14 cellular contexts compared by ENCODE assay signal in the genomic region with DNA sequence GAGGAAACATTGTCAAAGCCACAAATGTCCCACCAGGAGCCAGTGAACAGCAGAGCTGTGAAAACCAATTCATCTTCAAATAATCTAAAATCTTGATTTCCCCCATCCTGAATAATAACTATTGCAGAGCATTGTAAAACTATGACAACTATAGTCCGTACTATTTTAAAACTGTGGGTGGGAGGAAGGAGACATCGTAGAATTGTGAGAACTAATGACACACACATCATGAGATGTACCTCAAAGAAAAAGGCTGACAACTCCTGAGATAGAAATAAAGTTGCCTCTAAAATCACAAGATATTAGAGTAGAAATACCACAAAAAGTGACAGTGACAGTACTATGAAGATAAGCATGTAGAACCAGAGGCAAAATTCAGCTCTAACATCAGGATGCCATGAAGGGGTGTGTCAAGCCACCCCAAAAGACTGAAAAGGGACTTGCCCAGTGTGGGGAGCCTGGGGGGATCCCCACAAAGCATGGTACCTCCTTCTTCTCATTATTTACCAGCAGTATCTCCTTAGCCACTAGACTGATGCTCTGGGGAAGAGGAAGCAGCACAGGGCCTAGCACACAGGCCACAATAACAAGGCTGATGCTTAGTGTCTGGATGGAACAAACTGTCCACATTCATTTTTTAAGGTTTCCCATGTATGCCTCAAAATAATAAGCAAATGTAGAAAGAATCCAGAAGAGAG. TPM values are rescaled to one million over a fixed set of nuclear protein-coding genes. Genes with fewer than 3 reads are reported as not detected.
DNase-seq lines count a peak whose midpoint lies in the region; ATAC-seq and TF ChIP-seq lines count a peak whose summit lies in the region.
"Had no signal": no experiment of that assay in that cellular context is flagged by ENCODE, and none has a peak within 500 bp of the region (broad histone marks: within the 10 kb centered on the region; RNA-seq: fewer than 3 reads in every experiment).

No MANE protein-coding gene starts in this region.

- POLR2A ChIA-PET in T-cell (lab: Charles Lee): interaction anchor here in 1 of 2 donors (0.6 kb wide), 1 partner anchor 13 kb away, joined by 8 read pairs; no protein-coding TSS in a partner anchor

- H3K27ac ChIP-seq in left lung: no peak overlapping the region
- H3K27ac ChIP-seq: epithelial cell of prostate had no signal

- peaks cover 22% of the 10 kb centered on the region for H3K4me1 Mint-ChIP-seq in activated T-cell treated with anti-CD3 and anti-CD28 coated beads, Interleukin-2, amount 50 U/mL, for 72 hours (ENCODE audit: low read depth)
- H3K4me1 Mint-ChIP-seq in T-cell: peaks cover 46 to 54% (median 50%) of the 10 kb centered on the region in 3 donors

- H3K4me3 ChIP-seq in left lung: no peak overlapping the region

- no peaks in the 10 kb centered on the region for H3K9me3 ChIP-seq in left lung

- H3K36me3 Mint-ChIP-seq in activated T-cell treated with anti-CD3 and anti-CD28 coated beads, Interleukin-2, amount 50 U/mL, for 72 hours (ENCODE audit: insufficient read depth in 2 of 2): peaks cover 0 to 1% of the 10 kb centered on the region in 2 donors
- H3K36me3 Mint-ChIP-seq in T-cell: peaks cover 3% of the 10 kb centered on the region

- peak overlapping the region; percentile 91 for H3K27ac Mint-ChIP-seq in activated T-cell treated with anti-CD3 and anti-CD28 coated beads, Interleukin-2, amount 50 U/mL, for 72 hours
- no peak overlapping the region for H3K27ac Mint-ChIP-seq in T-cell

- peaks cover 0 to 19% of the 10 kb centered on the region in 2 donors for H3K4me1 ChIP-seq in left lung

- no peaks in the 10 kb centered on the region for H3K27me3 Mint-ChIP-seq in activated T-cell treated with anti-CD3 and anti-CD28 coated beads, Interleukin-2, amount 50 U/mL, for 72 hours (ENCODE audit: low read depth)
- no peaks in the 10 kb centered on the region for H3K27me3 Mint-ChIP-seq in T-cell

- peak; percentile 38 to 42 for DNase-seq in activated T-cell treated with anti-CD3 and anti-CD28 coated beads, Interleukin-2, amount 50 U/mL, for 72 hours
- DNase-seq in activated T-cell treated with anti-CD3 and anti-CD28 coated beads, Interleukin-2, amount 50 U/mL, for 1 hour: no peak
- DNase-seq in T-cell: peak in 23 of 34 experiments; percentile 1 to 52 (median 23)
- no peak for DNase-seq in stimulated activated naive CD8-positive, alpha-beta T cell treated with anti-CD3 and anti-CD28 coated beads, Interleukin-15, Interleukin-2, amounts not matched to agents 100 U/mL and 50 U/mL, for 24 hours
- no peak for DNase-seq in left lung
- DNase-seq in NCI-H1048 (lab: John Stamatoyannopoulos, UW): no peak
- DNase-seq in SHP77 treated with DMSO at 0.1 percent for 48 hours (lab: John Stamatoyannopoulos, UW): no peak
- DNase-seq: activated gamma-delta T cell, NCI-H524 treated with DMSO at 0.1 percent for 48 hours had no signal

- intact Hi-C loops in left lung (cut with DNase I): no loop called here

- no peaks in the 10 kb centered on the region for H3K9me3 Mint-ChIP-seq in activated T-cell treated with anti-CD3 and anti-CD28 coated beads, Interleukin-2, amount 50 U/mL, for 72 hours
- no peaks in the 10 kb centered on the region for H3K9me3 Mint-ChIP-seq in T-cell

- H3K4me3 Mint-ChIP-seq in activated T-cell treated with anti-CD3 and anti-CD28 coated beads, Interleukin-2, amount 50 U/mL, for 72 hours: peak overlapping the region; percentile 56 to 57
- H3K4me3 Mint-ChIP-seq in T-cell: no peak overlapping the region

- CTCF ChIA-PET in T-cell (lab: Charles Lee): no interaction called here

- TF ChIP-seq CTCF in left lung (IDR thresholded peaks at IDR 0.05): no peak

- no peaks in the 10 kb centered on the region for H3K36me3 ChIP-seq in left lung

- ATAC-seq in activated T-cell treated with anti-CD3 and anti-CD28 coated beads, Interleukin-2, amount 50 U/mL, for 72 hours (replicated peaks in 1 of 2): peak; percentile 96 to 99
- ATAC-seq in HG02571 (IDR thresholded peaks at IDR 0.05; ENCODE audit: unreplicated experiment) (peak; percentile 85), T-cell (replicated peaks in 1 of 4) (peak in 1 of 4 experiments; percentile 100), left lung (no peak)
- ATAC-seq in stimulated activated naive CD8-positive, alpha-beta T cell treated with anti-CD3 and anti-CD28 coated beads, Interleukin-15, Interleukin-2, amounts not matched to agents 100 U/mL and 50 U/mL, for 24 hours: peak; percentile 92
- ATAC-seq: SK-N-SH treated with all-trans-retinoic acid at 6 μM for 48 hours had no signal

- no peaks in the 10 kb centered on the region for H3K27me3 ChIP-seq in left lung

RNA-seq across cellular contexts. Expression of a gene that starts 13.4 kb away (rescaled TPM):
- 10 to 100 TPM in 1 of 2 donors, 1 to 10 TPM in 1; 9.0 to 14.2 TPM for total RNA-seq in activated T-cell treated with anti-CD3 and anti-CD28 coated beads, Interleukin-2, amount 50 U/mL, for 72 hours
- total RNA-seq in T-cell (10 to 100 TPM; 10.4 to 14.6 (median 12.2) TPM), left lung (10 to 100 TPM in 1 of 2 donors, 1 to 10 TPM in 1; 8.7 to 11.1 TPM)

RNA-seq across cellular contexts. Expression of a gene that starts 31.6 kb away (rescaled TPM):
- not detected for total RNA-seq in activated T-cell treated with anti-CD3 and anti-CD28 coated beads, Interleukin-2, amount 50 U/mL, for 72 hours
- total RNA-seq in T-cell: not detected
- not detected for total RNA-seq in left lung
- total RNA-seq: kidney epithelial cell, renal cortical epithelial cell had no signal

RNA-seq across cellular contexts. Expression of a gene that starts 44.8 kb away (rescaled TPM):
- not detected for total RNA-seq in activated T-cell treated with anti-CD3 and anti-CD28 coated beads, Interleukin-2, amount 50 U/mL, for 72 hours
- total RNA-seq in T-cell (not detected), left lung (not detected)
- total RNA-seq: kidney epithelial cell, renal cortical epithelial cell had no signal

RNA-seq across cellular contexts. Expression of a gene that starts 45.9 kb away (rescaled TPM):
- total RNA-seq in activated T-cell treated with anti-CD3 and anti-CD28 coated beads, Interleukin-2, amount 50 U/mL, for 72 hours: 1 to 10 TPM; 5.9 to 9.5 TPM
- total RNA-seq in T-cell: 10 to 100 TPM; 10.2 to 35.1 (median 13.1) TPM
- total RNA-seq in left lung: 10 to 100 TPM; 13.4 to 18.0 TPM

RNA-seq across cellular contexts. Expression of a gene that starts 57.3 kb away (rescaled TPM):
- total RNA-seq in activated T-cell treated with anti-CD3 and anti-CD28 coated beads, Interleukin-2, amount 50 U/mL, for 72 hours: 10 to 100 TPM; 39.6 to 45.7 TPM
- total RNA-seq in T-cell (10 to 100 TPM; 22.1 to 60.0 (median 24.4) TPM), left lung (10 to 100 TPM; 12.0 to 19.4 TPM)

Comparison
In these comparisons a context has a peak if more than half of its experiments do, and no peak if none do; other contexts are left out.
1. DNase-seq: peak in activated T-cell treated with anti-CD3 and anti-CD28 coated beads, Interleukin-2, amount 50 U/mL, for 72 hours (2 of 2) and T-cell (23 of 34); none in activated T-cell treated with anti-CD3 and anti-CD28 coated beads, Interleukin-2, amount 50 U/mL, for 1 hour (single experiment), stimulated activated naive CD8-positive, alpha-beta T cell treated with anti-CD3 and anti-CD28 coated beads, Interleukin-15, Interleukin-2, amounts not matched to agents 100 U/mL and 50 U/mL, for 24 hours (single experiment), left lung (0 of 2), NCI-H1048 (single experiment) and SHP77 treated with DMSO at 0.1 percent for 48 hours (single experiment).
2. H3K4me3 Mint-ChIP-seq: peak in activated T-cell treated with anti-CD3 and anti-CD28 coated beads, Interleukin-2, amount 50 U/mL, for 72 hours (2 of 2); none in T-cell (0 of 3).